9 cellular contexts compared by ENCODE assay signal in the genomic region with DNA sequence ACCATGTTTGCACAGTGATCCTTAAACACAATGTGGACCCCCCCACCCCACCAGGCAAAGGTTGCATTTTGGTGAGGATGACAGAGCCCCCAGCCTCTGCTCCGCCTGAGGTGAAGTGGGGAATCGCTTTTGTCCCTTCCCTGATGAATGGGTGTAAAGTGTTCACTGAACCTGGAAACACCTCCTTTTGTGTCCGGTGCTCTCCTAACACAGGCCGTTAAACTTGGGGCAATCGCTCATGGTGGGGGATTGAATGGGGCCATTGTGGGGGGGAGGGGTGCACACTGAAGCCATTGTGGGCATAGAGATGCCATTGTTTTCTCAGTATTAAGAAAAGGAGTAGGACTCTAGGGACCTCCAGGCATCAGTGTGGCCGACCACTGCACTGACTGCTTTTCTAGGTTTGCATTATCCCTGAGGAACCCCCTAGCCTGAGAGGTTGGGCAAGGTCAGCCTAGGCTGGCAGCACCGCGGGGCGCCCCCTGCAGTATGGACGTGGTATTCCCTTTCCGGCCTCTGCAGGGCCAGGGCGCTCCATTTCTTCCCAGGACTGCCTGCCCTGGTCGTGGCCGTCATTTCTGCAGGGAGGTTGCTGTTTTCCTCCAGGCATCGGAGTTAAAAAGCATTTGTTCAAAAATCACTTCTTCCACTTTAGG.
A peak's percentile ranks its signal among the peaks of the same experiment; 100 is the strongest.
DNase-seq lines count a peak whose midpoint lies in the region; ATAC-seq and TF ChIP-seq lines count a peak whose summit lies in the region.
"Had no signal": no experiment of that assay in that cellular context is flagged by ENCODE, and none has a peak within 500 bp of the region (broad histone marks: within the 10 kb centered on the region; RNA-seq: fewer than 3 reads in every experiment).

No MANE protein-coding gene starts in this region.

- DNase-seq in NCI-H82 (lab: John Stamatoyannopoulos, UW): peak; percentile 30
- DNase-seq in NCI-H82 treated with DMSO at 0.1 percent for 48 hours (lab: John Stamatoyannopoulos, UW; ENCODE audit: unreplicated experiment): no peak
- peak; percentile 16 for DNase-seq in SKM-1 treated with dmso at 0.1 percent for 144 hours (lab: John Stamatoyannopoulos, UW; ENCODE audit: unreplicated experiment)
- DNase-seq in esophagus muscularis mucosa (ENCODE audit: extremely low spot score): no peak
- peak; percentile 13 for DNase-seq in stimulated activated CD4-positive, alpha-beta T cell treated with anti-CD3 and anti-CD28 coated beads, Interleukin-12 subunit alpha, Interleukin-12 subunit beta, amount 100 ng/mL, for 4 hours
- no peak for DNase-seq in left lobe of liver (ENCODE audit: low spot score)
- no peak for DNase-seq in mesenchymal stem cell

- no peak overlapping the region for H3K23ac ChIP-seq in mesenchymal stem cell (ENCODE audit: low read length in 2 of 2)

- H3K4ac ChIP-seq in mesenchymal stem cell (ENCODE audit: low read depth in 1 of 2, low read length in 2 of 2): peak overlapping the region in 1 of 2 experiments; percentile 24

- no peak overlapping the region for H2AK5ac ChIP-seq in mesenchymal stem cell (ENCODE audit: low read length, severe bottlenecking)

- H2BK120ac ChIP-seq in mesenchymal stem cell (ENCODE audit: low read depth, low read length): no peak overlapping the region

- peak in 2 of 3 experiments; percentile 28 to 55 for TF ChIP-seq CTCF in esophagus muscularis mucosa (IDR thresholded peaks at IDR 0.05)

- no peaks in the 10 kb centered on the region for H3K27me3 ChIP-seq in esophagus muscularis mucosa
- no peaks in the 10 kb centered on the region for H3K27me3 ChIP-seq in mesenchymal stem cell (ENCODE audit: control insufficient read depth in 1 of 2, insufficient read depth in 1 of 2, low read length in 2 of 2)
- H3K27me3 ChIP-seq: thyroid gland had no signal

- H3K9me3 ChIP-seq in esophagus muscularis mucosa (no peaks in the 10 kb centered on the region), mesenchymal stem cell (ENCODE audit: control insufficient read depth, low read length) (no peaks in the 10 kb centered on the region)
- H3K9me3 ChIP-seq: thyroid gland had no signal

- TF ChIP-seq POLR2A in esophagus muscularis mucosa (IDR thresholded peaks at IDR 0.05; ENCODE audit: low read depth): no peak

- no peak overlapping the region for H4K8ac ChIP-seq in mesenchymal stem cell (ENCODE audit: low read length)

- H3K4me2 ChIP-seq in mesenchymal stem cell (ENCODE audit: low read length, poor library complexity, severe bottlenecking): no peak overlapping the region

- H3K79me1 ChIP-seq in mesenchymal stem cell (replicated peaks; ENCODE audit: low read length, poor library complexity, severe bottlenecking): peaks cover 45% of the 10 kb centered on the region

- no peak overlapping the region for H3K9ac ChIP-seq in mesenchymal stem cell (ENCODE audit: low read length)

- H2BK5ac ChIP-seq in mesenchymal stem cell (ENCODE audit: low read depth, low read length, poor library complexity, severe bottlenecking): no peak overlapping the region

- no peak for ATAC-seq in left lobe of liver
- no peak for ATAC-seq in GM21529 (IDR thresholded peaks at IDR 0.05; ENCODE audit: unreplicated experiment)

- no peak overlapping the region for H3K27ac ChIP-seq in esophagus muscularis mucosa (replicated peaks in 1 of 4)
- H3K27ac ChIP-seq in mesenchymal stem cell (ENCODE audit: low read length, poor library complexity, severe bottlenecking): no peak overlapping the region
- H3K27ac ChIP-seq: thyroid gland had no signal

- peaks cover 16 to 54% (median 49%) of the 10 kb centered on the region in 4 donors for H3K4me1 ChIP-seq in esophagus muscularis mucosa
- H3K4me1 ChIP-seq in mesenchymal stem cell (ENCODE audit: control insufficient read depth, insufficient read depth, low read depth, low read length): peaks cover 17% of the 10 kb centered on the region

- H2BK12ac ChIP-seq in mesenchymal stem cell (ENCODE audit: low read length in 2 of 2): no peak overlapping the region

- H3K36me3 ChIP-seq in esophagus muscularis mucosa (no peaks in the 10 kb centered on the region), mesenchymal stem cell (ENCODE audit: control insufficient read depth in 1 of 2, insufficient read depth in 2 of 2, low read depth in 1 of 2, low read length in 2 of 2) (no peaks in the 10 kb centered on the region)
- H3K36me3 ChIP-seq: thyroid gland had no signal

- H4K91ac ChIP-seq in mesenchymal stem cell (ENCODE audit: low read length): no peak overlapping the region

- no peak overlapping the region for H3K14ac ChIP-seq in mesenchymal stem cell (ENCODE audit: low read length in 2 of 2)

- intact Hi-C loops in esophagus muscularis mucosa (cut with DNase I): no loop called here

- H3K4me3 ChIP-seq in esophagus muscularis mucosa (no peak overlapping the region), mesenchymal stem cell (ENCODE audit: insufficient read depth in 1 of 2, low read depth in 1 of 2, low read length in 2 of 2) (no peak overlapping the region)
- H3K4me3 ChIP-seq: thyroid gland had no signal

- 72% methylated on average over 15 of the region's 15 CpGs for WGBS in esophagus muscularis mucosa
- WGBS in mesenchymal stem cell: 67% methylated on average over 15 of the region's 15 CpGs

- TF ChIP-seq EP300 in esophagus muscularis mucosa (IDR thresholded peaks at IDR 0.05): no peak

- no peak overlapping the region for H2AFZ ChIP-seq in mesenchymal stem cell (ENCODE audit: low read depth, low read length)

- peak overlapping the region in 1 of 2 experiments; percentile 6 for H3K18ac ChIP-seq in mesenchymal stem cell (ENCODE audit: low read depth in 1 of 2, low read length in 2 of 2)

- no peak overlapping the region for H2BK15ac ChIP-seq in mesenchymal stem cell (ENCODE audit: low read depth, poor library complexity, severe bottlenecking)

Comparison
In these comparisons a context has a peak if more than half of its experiments do, and no peak if none do; other contexts are left out.
1. DNase-seq: peak in NCI-H82 (single experiment), SKM-1 treated with dmso at 0.1 percent for 144 hours (single experiment) and stimulated activated CD4-positive, alpha-beta T cell treated with anti-CD3 and anti-CD28 coated beads, Interleukin-12 subunit alpha, Interleukin-12 subunit beta, amount 100 ng/mL, for 4 hours (single experiment); none in NCI-H82 treated with DMSO at 0.1 percent for 48 hours (single experiment), esophagus muscularis mucosa (single experiment), left lobe of liver (single experiment) and mesenchymal stem cell (single experiment).